20 cellular contexts compared by ENCODE assay signal in the genomic region with DNA sequence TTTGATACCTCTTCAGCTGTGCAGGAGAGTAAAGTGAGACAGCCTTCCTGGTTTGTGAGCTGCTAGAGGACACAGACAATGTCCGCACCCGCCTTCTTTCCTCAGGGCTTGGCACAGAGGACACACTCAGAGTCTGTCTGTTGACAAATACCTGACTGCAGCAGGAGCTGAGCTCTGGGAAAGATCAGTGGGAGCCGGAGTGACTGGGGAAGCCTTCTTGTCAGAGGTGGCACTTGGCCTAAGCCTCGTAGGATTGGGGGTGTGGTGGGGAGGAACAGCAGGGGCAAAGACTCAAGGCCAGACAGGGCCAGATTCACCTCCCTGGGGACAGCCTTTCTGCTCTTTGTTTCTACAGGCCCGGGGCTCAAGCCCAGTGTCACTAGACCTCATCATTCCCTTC. TPM values are rescaled to one million over a fixed set of nuclear protein-coding genes. Genes with fewer than 3 reads are reported as not detected.
A peak's percentile ranks its signal among the peaks of the same experiment; 100 is the strongest.
DNase-seq lines count a peak whose midpoint lies in the region; ATAC-seq and TF ChIP-seq lines count a peak whose summit lies in the region.
"Had no signal": no experiment of that assay in that cellular context is flagged by ENCODE, and none has a peak within 500 bp of the region (broad histone marks: within the 10 kb centered on the region; RNA-seq: fewer than 3 reads in every experiment).

No MANE protein-coding gene starts in this region.

- H2BK15ac ChIP-seq in mesendoderm (replicated peaks; ENCODE audit: low read depth): no peak overlapping the region

- H3K9ac ChIP-seq in BLaER1 (no peak overlapping the region), PC-3 (ENCODE audit: low read length) (no peak overlapping the region), mesendoderm (ENCODE audit: low read length) (no peak overlapping the region)

- no peak overlapping the region for H2BK120ac ChIP-seq in mesendoderm (ENCODE audit: low read depth, low read length)

- peaks cover 19% of the 10 kb centered on the region for H3K27me3 ChIP-seq in BLaER1
- no peaks in the 10 kb centered on the region for H3K27me3 ChIP-seq in PC-3 (ENCODE audit: low read length)
- H3K27me3 ChIP-seq in esophagus squamous epithelium: no peaks in the 10 kb centered on the region
- no peaks in the 10 kb centered on the region for H3K27me3 ChIP-seq in sigmoid colon
- H3K27me3 ChIP-seq in mesendoderm (ENCODE audit: insufficient read depth, low read length, poor library complexity): no peaks in the 10 kb centered on the region
- no peaks in the 10 kb centered on the region for H3K27me3 ChIP-seq in tibial nerve

- no peak overlapping the region for H2AK5ac ChIP-seq in mesendoderm (ENCODE audit: low read length)

- TF ChIP-seq POLR2A in esophagus squamous epithelium (IDR thresholded peaks at IDR 0.05) (no peak), sigmoid colon (IDR thresholded peaks at IDR 0.05) (no peak), tibial nerve (IDR thresholded peaks at IDR 0.05) (no peak)

- no peak for ATAC-seq in PC-3
- ATAC-seq: WTC11 had no signal

- no peak overlapping the region for H2BK5ac ChIP-seq in mesendoderm (ENCODE audit: low read length)

- no peaks in the 10 kb centered on the region for H3K79me1 ChIP-seq in mesendoderm (ENCODE audit: low read length)

- H3K4me1 ChIP-seq in BLaER1 (peaks cover 43% of the 10 kb centered on the region), PC-3 (ENCODE audit: insufficient read depth, low read length) (peaks cover 65% of the 10 kb centered on the region), esophagus squamous epithelium (peaks cover 41 to 66% (median 47%) of the 10 kb centered on the region in 3 donors), sigmoid colon (peaks cover 0 to 52% (median 44%) of the 10 kb centered on the region in 4 donors), mesendoderm (ENCODE audit: control insufficient read depth, low read depth, low read length) (peaks cover 3% of the 10 kb centered on the region), tibial nerve (peaks cover 0 to 47% (median 29%) of the 10 kb centered on the region in 4 donors)

- no peak overlapping the region for H2AFZ ChIP-seq in PC-3 (ENCODE audit: low read length)

- H3K9me3 ChIP-seq in BLaER1 (no peaks in the 10 kb centered on the region), PC-3 (ENCODE audit: low read length) (no peaks in the 10 kb centered on the region), esophagus squamous epithelium (no peaks in the 10 kb centered on the region), sigmoid colon (no peaks in the 10 kb centered on the region), tibial nerve (no peaks in the 10 kb centered on the region)

- no peaks in the 10 kb centered on the region for H4K20me1 ChIP-seq in BLaER1
- H4K20me1 ChIP-seq in PC-3 (ENCODE audit: low read length): no peaks in the 10 kb centered on the region

- intact Hi-C loops in PC-3 (cut with micrococcal nuclease) (no loop called here), esophagus squamous epithelium (cut with DNase I) (no loop called here), sigmoid colon (cut with DNase I) (no loop called here)

- H3F3A ChIP-seq in PC-3 (ENCODE audit: low read length, unreplicated experiment): no peaks in the 10 kb centered on the region

- H3K4me2 ChIP-seq in BLaER1 (peak overlapping the region; percentile 14; the same call in 1 of the 2 replicates), PC-3 (ENCODE audit: low read length) (peak overlapping the region; percentile 90), mesendoderm (ENCODE audit: low read length) (no peak overlapping the region)

- H3K18ac ChIP-seq in mesendoderm (ENCODE audit: low read length): no peak overlapping the region

- H3K27ac ChIP-seq in BLaER1: no peak overlapping the region
- peak overlapping the region; percentile 99 for H3K27ac ChIP-seq in PC-3 (ENCODE audit: low read length)
- H3K27ac ChIP-seq in esophagus squamous epithelium: peak overlapping the region; percentile 15 to 94 (median 81)
- peak overlapping the region in 3 of 4 donors; percentile 96 to 98 (median 97) for H3K27ac ChIP-seq in sigmoid colon
- H3K27ac ChIP-seq in mesendoderm (ENCODE audit: low read depth, low read length): no peak overlapping the region
- peak overlapping the region in 2 of 4 donors; percentile 95 to 97 for H3K27ac ChIP-seq in tibial nerve

- DNase-seq in PC-3: peak; percentile 35
- DNase-seq in esophagus squamous epithelium (lab: John Stamatoyannopoulos, UW): no peak
- DNase-seq in sigmoid colon: no peak
- no peak for DNase-seq in nucleus accumbens (lab: John Stamatoyannopoulos, UW)
- no peak for DNase-seq in HuH-7 (ENCODE audit: low spot score)
- DNase-seq in mesendoderm: no peak
- no peak for DNase-seq in tibial nerve (ENCODE audit: low spot score in 2 of 2)
- DNase-seq: activated CD4-positive, alpha-beta T cell treated with anti-CD3 and anti-CD28 coated beads, Interleukin-2, amount 50 U/mL, for 48 hours; activated naive CD4-positive, alpha-beta T cell treated with anti-CD3 and anti-CD28 coated beads for 36 hours; DND-41; KBM-7; MV-4-11; naive B cell; NCI-H2081 treated with DMSO at 0.1 percent for 48 hours; NCI-H526 treated with DMSO at 0.1 percent for 48 hours; T-helper 2 cell had no signal

- POLR2A ChIA-PET in PC-3 (lab: Charles Lee; ENCODE audit: unreplicated experiment): interaction anchor here (0.6 to 1.0 kb wide), 2 partner anchors 20 to 29 kb away, joined by 3 to 28 read pairs; no protein-coding TSS in a partner anchor

- H4K5ac ChIP-seq in mesendoderm (ENCODE audit: low read length): no peak overlapping the region

- H3K56ac ChIP-seq in mesendoderm (ENCODE audit: low read length): no peak overlapping the region

- TF ChIP-seq CTCF in PC-3 (conservative IDR thresholded peaks at IDR 0.05; ENCODE audit: low read depth, low read length) (no peak), esophagus squamous epithelium (IDR thresholded peaks at IDR 0.05) (no peak), sigmoid colon (IDR thresholded peaks at IDR 0.05) (no peak), tibial nerve (IDR thresholded peaks at IDR 0.05) (no peak)

- H3K4me3 ChIP-seq in BLaER1 (no peak overlapping the region), PC-3 (ENCODE audit: low read length) (no peak overlapping the region), esophagus squamous epithelium (no peak overlapping the region), sigmoid colon (no peak overlapping the region), mesendoderm (ENCODE audit: low read length) (no peak overlapping the region), tibial nerve (no peak overlapping the region)

- no peaks in the 10 kb centered on the region for H3K36me3 ChIP-seq in BLaER1
- H3K36me3 ChIP-seq in PC-3 (ENCODE audit: low read depth, low read length): no peaks in the 10 kb centered on the region
- H3K36me3 ChIP-seq in esophagus squamous epithelium: peaks cover 0 to 42% (median 0%) of the 10 kb centered on the region in 3 donors
- no peaks in the 10 kb centered on the region for H3K36me3 ChIP-seq in sigmoid colon
- H3K36me3 ChIP-seq in mesendoderm (ENCODE audit: control insufficient read depth, insufficient read depth, low read length): no peaks in the 10 kb centered on the region
- no peaks in the 10 kb centered on the region for H3K36me3 ChIP-seq in tibial nerve

- no TSS peak for BruUV-seq in PC-3 (replicated peaks; lab: Mats Ljungman, UMichigan)

- H3K4ac ChIP-seq in mesendoderm (ENCODE audit: low read depth, low read length): no peak overlapping the region

- H3K79me2 ChIP-seq in PC-3 (ENCODE audit: low read length): peaks cover 25% of the 10 kb centered on the region
- H3K79me2 ChIP-seq in mesendoderm (ENCODE audit: control insufficient read depth, insufficient read depth, low read length): no peaks in the 10 kb centered on the region

- TF ChIP-seq EP300 in sigmoid colon (IDR thresholded peaks at IDR 0.05) (no peak), tibial nerve (IDR thresholded peaks at IDR 0.05) (no peak)

- H4K8ac ChIP-seq in mesendoderm (ENCODE audit: low read depth, low read length): no peak overlapping the region

- no peaks in the 10 kb centered on the region for H3K9me2 ChIP-seq in PC-3 (replicated peaks; ENCODE audit: low read length)

- WGBS in esophagus squamous epithelium, 2 donors: 42 to 44% methylated on average over 4 to 5 of the region's 5 CpGs
- 63 to 86% methylated on average over 5 of the region's 5 CpGs for WGBS in sigmoid colon, 2 donors
- no CpG with 5 or more reads among the region's 5 CpGs for whole genome bisulfite sequencing in mesendoderm (ENCODE audit: extremely low coverage, insufficient coverage, low lambda C conversion rate)
- WGBS in tibial nerve, 2 donors: 66 to 75% methylated on average over 5 of the region's 5 CpGs

- CTCF ChIA-PET in PC-3 (lab: Charles Lee): interaction anchor here (0.6 kb wide), 1 partner anchor 131 kb away, joined by 5 read pairs; no protein-coding TSS in a partner anchor

- H3K23ac ChIP-seq in mesendoderm (ENCODE audit: low read length): no peak overlapping the region

RNA-seq across cellular contexts. Expression of gene IL17RC, which starts 3.3 kb away (rescaled TPM):
- 116 and 138 TPM in 2 replicates for total RNA-seq in PC-3 (2014; rRNA removed)
- 10 to 100 TPM; 30.6 to 48.7 (median 37.4) TPM for total RNA-seq in esophagus squamous epithelium
- 10 to 100 TPM; 57.8 to 88.9 (median 66.3) TPM for total RNA-seq in sigmoid colon
- polyA plus RNA-seq in sigmoid colon: 10 to 100 TPM in 2 of 3 donors, 1 to 10 TPM in 1; 9.9 to 36.5 (median 13.8) TPM
- 4.5 TPM for polyA plus RNA-seq in mesendoderm (2013, experiment 1 of 2)
- polyA plus RNA-seq in mesendoderm (2013, experiment 2 of 2): 4.7 TPM
- 10 to 100 TPM; 60.4 to 68.4 (median 65.1) TPM for total RNA-seq in tibial nerve

RNA-seq across cellular contexts. Expression of gene IL17RE, which starts 11.0 kb away (rescaled TPM):
- total RNA-seq in PC-3 (2014; rRNA removed) (4.0 and 4.7 TPM in 2 replicates), esophagus squamous epithelium (10 to 100 TPM in 3 of 4 donors, 1 to 10 TPM in 1; 7.5 to 15.3 (median 12.1) TPM), sigmoid colon (1 to 10 TPM in 2 of 4 donors, under 1 TPM in 2; 0.68 to 2.5 (median 1.3) TPM), tibial nerve (10 to 100 TPM in 1 of 4 donors, 1 to 10 TPM in 2, under 1 TPM in 1; 0.59 to 10.1 (median 5.6) TPM)
- polyA plus RNA-seq in sigmoid colon: 10 to 100 TPM; 11.4 to 46.3 (median 12.7) TPM
- polyA plus RNA-seq in mesendoderm (2013, experiment 1 of 2): 6.0 TPM
- polyA plus RNA-seq in mesendoderm (2013, experiment 2 of 2): 7.5 TPM

RNA-seq across cellular contexts. Expression of gene CRELD1, which starts 20.0 kb away (rescaled TPM):
- total RNA-seq in PC-3 (2014; rRNA removed) (22.0 and 28.3 TPM in 2 replicates), esophagus squamous epithelium (10 to 100 TPM; 10.8 to 17.0 (median 13.8) TPM), sigmoid colon (10 to 100 TPM; 31.4 to 67.8 (median 54.7) TPM), tibial nerve (10 to 100 TPM; 18.2 to 54.9 (median 27.5) TPM)
- polyA plus RNA-seq in sigmoid colon: 10 to 100 TPM in 1 of 3 donors, 1 to 10 TPM in 2; 4.8 to 33.7 (median 6.7) TPM
- 2.8 TPM for polyA plus RNA-seq in mesendoderm (2013, experiment 1 of 2)
- polyA plus RNA-seq in mesendoderm (2013, experiment 2 of 2): 3.3 TPM

RNA-seq across cellular contexts. Expression of gene JAGN1, which starts 23.2 kb away (rescaled TPM):
- total RNA-seq in PC-3 (2014; rRNA removed): 32.5 and 34.1 TPM in 2 replicates
- 10 to 100 TPM; 24.7 to 40.8 (median 33.3) TPM for total RNA-seq in esophagus squamous epithelium
- total RNA-seq in sigmoid colon: 10 to 100 TPM; 33.7 to 55.1 (median 45.9) TPM
- 10 to 100 TPM; 24.7 to 44.4 (median 33.0) TPM for polyA plus RNA-seq in sigmoid colon
- 22.3 TPM for polyA plus RNA-seq in mesendoderm (2013, experiment 1 of 2)
- 21.3 TPM for polyA plus RNA-seq in mesendoderm (2013, experiment 2 of 2)
- 10 to 100 TPM; 21.6 to 46.7 (median 34.7) TPM for total RNA-seq in tibial nerve

RNA-seq across cellular contexts. Expression of gene CIDEC, which starts 33.5 kb away (rescaled TPM):
- total RNA-seq in PC-3 (2014; rRNA removed) (not detected in 2 replicates), esophagus squamous epithelium (not detected), sigmoid colon (10 to 100 TPM in 2 of 4 donors, 1 to 10 TPM in 2; 1.6 to 36.7 (median 8.1) TPM), tibial nerve (100 to 1,000 TPM in 3 of 4 donors, 10 to 100 TPM in 1; 72.4 to 380 (median 174) TPM)
- 100 to 1,000 TPM in 1 of 3 donors, 10 to 100 TPM in 2; 30.6 to 120 (median 71.3) TPM for polyA plus RNA-seq in sigmoid colon
- polyA plus RNA-seq in mesendoderm (2013, experiment 1 of 2): not detected
- not detected for polyA plus RNA-seq in mesendoderm (2013, experiment 2 of 2)
- total RNA-seq: activated naive CD4-positive, alpha-beta T cell treated with anti-CD3 and anti-CD28 coated beads for 36 hours; lung microvascular endothelial cell; OCI-LY7; WTC11 had no signal

Comparison
In these comparisons a context has a peak if more than half of its experiments do, and no peak if none do; other contexts are left out.
1. H3K27ac ChIP-seq: peak in PC-3 (single experiment), esophagus squamous epithelium (4 of 4) and sigmoid colon (3 of 4); none in BLaER1 (single experiment) and mesendoderm (single experiment).